18 cellular contexts compared by ENCODE assay signal in the genomic region with DNA sequence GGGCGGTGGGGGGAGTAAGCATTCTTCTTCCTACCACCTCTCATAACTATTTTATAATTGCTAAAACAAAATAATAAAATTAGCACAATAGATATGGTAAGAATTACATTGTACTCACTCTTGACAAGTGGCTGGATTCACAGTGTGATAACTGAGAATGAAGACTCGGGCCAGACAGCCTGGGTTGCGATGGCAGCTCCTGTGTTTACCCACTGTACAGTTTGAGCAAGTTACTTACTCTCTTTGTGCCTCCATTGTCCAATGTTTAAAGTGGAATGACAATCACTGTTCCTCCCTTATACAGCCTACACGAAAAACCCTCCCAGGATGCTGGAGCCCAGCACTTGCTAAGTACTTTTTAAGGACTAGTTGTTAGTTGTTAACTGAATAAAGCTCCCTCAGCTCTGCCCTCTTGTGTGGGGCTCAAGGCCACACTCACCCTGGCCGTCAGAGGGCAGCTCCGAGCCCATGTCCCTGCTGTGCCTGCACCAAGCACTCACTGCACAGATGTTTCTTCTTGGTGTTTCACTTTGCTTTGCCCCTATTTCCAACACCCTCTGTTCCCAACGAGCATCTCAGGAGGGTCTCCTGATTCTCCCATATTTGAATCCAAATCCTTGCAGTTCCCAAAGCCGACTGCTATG. TPM values are rescaled to one million over a fixed set of nuclear protein-coding genes. Genes with fewer than 3 reads are reported as not detected.
DNase-seq lines count a peak whose midpoint lies in the region; ATAC-seq, FAIRE-seq and TF ChIP-seq lines count a peak whose summit lies in the region.
"Had no signal": no experiment of that assay in that cellular context is flagged by ENCODE, and none has a peak within 500 bp of the region (broad histone marks: within the 10 kb centered on the region; RNA-seq: fewer than 3 reads in every experiment).

No MANE protein-coding gene starts in this region.

- no peak overlapping the region for H2AK5ac ChIP-seq in IMR-90 (ENCODE audit: low read depth, low read length)

- no peak overlapping the region for H3K9ac ChIP-seq in IMR-90 (ENCODE audit: low read depth, low read length)

- H4K91ac ChIP-seq in IMR-90 (ENCODE audit: insufficient read depth, low read depth, low read length) = no peak overlapping the region

- no peak overlapping the region for H2BK5ac ChIP-seq in IMR-90 (ENCODE audit: low read depth, low read length, poor library complexity, severe bottlenecking)

- no peaks in the 10 kb centered on the region for H4K20me1 ChIP-seq in IMR-90 (ENCODE audit: insufficient read depth, low read length)

- intact Hi-C loops in IMR-90 (cut with micrococcal nuclease) = loop anchor here (10.0 kb wide), 1 partner anchor 362 kb away; no protein-coding TSS in a partner anchor
- intact Hi-C loops in Right ventricle myocardium inferior (cut with DNase I) = no loop called here

- no peak for TF ChIP-seq RAD21 in IMR-90 (IDR thresholded peaks at IDR 0.05; ENCODE audit: low read length)

- H2AFZ ChIP-seq in IMR-90 (replicated peaks; ENCODE audit: low read length, poor library complexity) = no peak overlapping the region

- no peaks in the 10 kb centered on the region for H3K79me1 ChIP-seq in IMR-90 (ENCODE audit: low read depth in 1 of 2, low read length in 2 of 2)

- no peak overlapping the region for H3K4me3 ChIP-seq in IMR-90 (ENCODE audit: insufficient read depth, low read depth, low read length)

- H3K14ac ChIP-seq in IMR-90 (replicated peaks; ENCODE audit: low read depth, low read length) = no peak overlapping the region

- DNase-seq in AG20443 (ENCODE audit: low spot score) (peak; percentile 22), IMR-90 (no peak), left lobe of liver (ENCODE audit: low spot score) (no peak), GM19239 (ENCODE audit: insufficient read length, low spot score) (no peak), Right ventricle myocardium inferior (ENCODE audit: missing footprints) (no peak), NCI-H2196 (lab: John Stamatoyannopoulos, UW; ENCODE audit: unreplicated experiment) (no peak)
- DNase-seq: activated CD4-positive, alpha-beta T cell treated with anti-CD3 and anti-CD28 coated beads, Interleukin-2, amount 50 U/mL, for 4 hours; activated effector memory CD4-positive, alpha-beta T cell treated with anti-CD3 and anti-CD28 coated beads, Interleukin-2, amount 50 U/mL, for 16 hours; hypothalamus; NCI-H146; stimulated activated CD4-positive, alpha-beta T cell treated with anti-CD3 and anti-CD28 coated beads, Interleukin-4, amount 100 ng/mL, for 1 hour; stimulated activated naive CD8-positive, alpha-beta T cell treated with anti-CD3 and anti-CD28 coated beads, Interleukin-15, Interleukin-2, amounts not matched to agents 100 U/mL and 50 U/mL, for 24 hours had no signal

- no peak overlapping the region for H2BK20ac ChIP-seq in IMR-90 (ENCODE audit: low read depth, low read length)

- FAIRE-seq in GM19239 (lab: Jason Lieb, UNC) = no peak
- FAIRE-seq: endothelial cell of umbilical vein had no signal

- H3K4me1 ChIP-seq in IMR-90 (ENCODE audit: control insufficient read depth, insufficient read depth, low read length) = no peaks in the 10 kb centered on the region

- H3K56ac ChIP-seq in IMR-90 (ENCODE audit: extremely low read depth, insufficient read depth, low read length) = no peak overlapping the region

- no peak overlapping the region for H4K5ac ChIP-seq in IMR-90 (ENCODE audit: low read depth, low read length)

- BruUV-seq in IMR-90 (replicated peaks; lab: Mats Ljungman, UMichigan) = no TSS peak

- H3K27me3 ChIP-seq in IMR-90 (ENCODE audit: control insufficient read depth, insufficient read depth, low read length) = peaks cover 1% of the 10 kb centered on the region; the same call in 1 of the 2 replicates

- dilution Hi-C loops in IMR-90 (cut with HindIII; ENCODE audit: low sequenced_read_pairs, unreplicated experiment) = no loop called here

- H2AK9ac ChIP-seq in IMR-90 (replicated peaks; ENCODE audit: low read depth, low read length, poor library complexity) = no peak overlapping the region

- H3K4me2 ChIP-seq in IMR-90 (ENCODE audit: low read depth, low read length) = no peak overlapping the region

- WGBS in IMR-90 (ENCODE audit: extremely low coverage in 2 of 2, insufficient read length in 1 of 2), 2 experiments = 20% methylated on average over 2 of the region's 8 CpGs; no CpG with 5 or more reads in 1 of the 2 experiments

- TF ChIP-seq POLR2A in IMR-90 (IDR thresholded peaks at IDR 0.05; ENCODE audit: low read depth, low read length) = no peak

- H3K23ac ChIP-seq in IMR-90 (ENCODE audit: low read depth, low read length) = no peak overlapping the region

- H2BK120ac ChIP-seq in IMR-90 (ENCODE audit: low read depth, low read length) = no peak overlapping the region

- no peaks in the 10 kb centered on the region for H3K9me3 ChIP-seq in IMR-90 (ENCODE audit: control insufficient read depth, insufficient read depth, low read length)

- no peak overlapping the region for H3K4ac ChIP-seq in IMR-90 (ENCODE audit: low read depth, low read length)

- H3K9me1 ChIP-seq in IMR-90 (ENCODE audit: insufficient read depth, low read length) = no peaks in the 10 kb centered on the region

- CTCF ChIA-PET in IMR-90 (lab: Yijun Ruan, JAX) = interaction anchor here (0.6 to 1.1 kb wide), 2 partner anchors 25 to 362 kb away, joined by 3 to 7 read pairs; no protein-coding TSS in a partner anchor

- in situ Hi-C loops in IMR-90 (cut with MboI; ENCODE audit: low sequenced_read_pairs) = no loop called here

- H3K27ac ChIP-seq in IMR-90 (ENCODE audit: insufficient read depth, low read length) (no peak overlapping the region), VCaP (no peak overlapping the region)

- no peak overlapping the region for H3K18ac ChIP-seq in IMR-90 (ENCODE audit: low read depth, low read length)

- TF ChIP-seq CTCF in IMR-90 (conservative IDR thresholded peaks at IDR 0.05; ENCODE audit: low read depth, low read length) (no peak), VCaP (conservative IDR thresholded peaks at IDR 0.05) (peak; percentile 59)

- POLR2A ChIA-PET in IMR-90 (lab: Charles Lee; ENCODE audit: unreplicated experiment) = interaction anchor here (0.7 kb wide), 1 partner anchor 9 kb away, joined by 3 read pairs; no protein-coding TSS in a partner anchor

- ATAC-seq in IMR-90 (ENCODE audit: low read depth) (peak; percentile 74), left lobe of liver (peak; percentile 69), Right ventricle myocardium inferior (no peak), HG03196 (IDR thresholded peaks at IDR 0.05; ENCODE audit: unreplicated experiment) (no peak)
- ATAC-seq: stimulated activated naive CD8-positive, alpha-beta T cell treated with anti-CD3 and anti-CD28 coated beads, Interleukin-15, Interleukin-2, amounts not matched to agents 100 U/mL and 50 U/mL, for 24 hours had no signal

- H3K36me3 ChIP-seq in IMR-90 (ENCODE audit: control insufficient read depth, insufficient read depth, low read length) = no peaks in the 10 kb centered on the region

- no peak overlapping the region for H2BK15ac ChIP-seq in IMR-90 (ENCODE audit: low read depth, low read length)

- H4K8ac ChIP-seq in IMR-90 (ENCODE audit: low read depth in 2 of 2, low read length in 2 of 2) = no peak overlapping the region

TF ChIP-seq in IMR-90, 13 proteins besides CTCF, POLR2A, EP300 and RAD21:
- TF ChIP-seq CHD1 (IDR thresholded peaks at IDR 0.05; ENCODE audit: low read depth, low read length) (no peak), NFE2L2 (IDR thresholded peaks at IDR 0.05; ENCODE audit: low read depth, low read length) (no peak), RCOR1 (IDR thresholded peaks at IDR 0.05; ENCODE audit: insufficient replicate concordance, low read length) (no peak), MXI1 (IDR thresholded peaks at IDR 0.05; ENCODE audit: borderline replicate concordance, low read depth, low read length) (no peak), SMC3 (IDR thresholded peaks at IDR 0.05; ENCODE audit: low read depth, low read length) (no peak), MAFK (IDR thresholded peaks at IDR 0.05; ENCODE audit: low read depth, low read length) (no peak), FOS (IDR thresholded peaks at IDR 0.05; ENCODE audit: low read depth, low read length) (no peak), CEBPB (IDR thresholded peaks at IDR 0.05; ENCODE audit: low read depth, low read length) (no peak), USF2 (IDR thresholded peaks at IDR 0.05; ENCODE audit: low read depth, low read length) (no peak), BHLHE40 (IDR thresholded peaks at IDR 0.05; ENCODE audit: low read depth, low read length) (no peak)

RNA-seq across cellular contexts. Expression of gene NPS, which starts 56.4 kb away (rescaled TPM):
- total RNA-seq in IMR-90 (2012; rRNA removed) (not detected in 2 replicates), left lobe of liver (not detected), Right ventricle myocardium inferior (not detected)
- not detected in 2 replicates for polyA plus RNA-seq in IMR-90 (2012; rRNA removed)
- polyA plus RNA-seq in IMR-90 (2012; cell fraction: cytosol; rRNA removed) = not detected in 2 replicates
- not detected in 2 replicates for polyA plus RNA-seq in IMR-90 (2012; cell fraction: nucleus; rRNA removed; ENCODE audit: low replicate concordance)
- total RNA-seq: endothelial cell of umbilical vein, mesenteric fat pad, pulmonary artery endothelial cell had no signal
- polyA plus RNA-seq: CD14-positive monocyte, endothelial cell of umbilical vein had no signal

Comparison
In these comparisons a context has a peak if more than half of its experiments do, and no peak if none do; other contexts are left out.
1. ATAC-seq: peak in IMR-90 (single experiment) and left lobe of liver (single experiment); none in Right ventricle myocardium inferior (single experiment) and HG03196 (single experiment).